Comparison of ENCODE assay signal across 2 cellular contexts in genomic region chr3:134369861-134370596, GRCh38.
TF ChIP-seq lines count a peak whose summit lies in the region.

No MANE protein-coding gene starts in this region.

TF ChIP-seq in HCT116, 20 proteins besides CTCF, POLR2A, EP300 and RAD21:
- TF ChIP-seq TCF7L2 (IDR thresholded peaks at IDR 0.05; ENCODE audit: borderline replicate concordance, extremely low read depth, insufficient read depth, insufficient read length) (no peak), YY1 (IDR thresholded peaks at IDR 0.05; ENCODE audit: extremely low read depth, insufficient replicate concordance, low read depth, low read length) (no peak), ATF3 (IDR thresholded peaks at IDR 0.05) (no peak), FOSL1 (IDR thresholded peaks at IDR 0.05; ENCODE audit: low read depth) (no peak), JUND (IDR thresholded peaks at IDR 0.05) (no peak), ELF1 (IDR thresholded peaks at IDR 0.05; ENCODE audit: borderline replicate concordance, low read depth) (no peak), EZH2phosphoT487 (IDR thresholded peaks at IDR 0.05; ENCODE audit: borderline replicate concordance) (no peak)
TF ChIP-seq in HCT116: peak in this region for 0.

TF ChIP-seq in liver, 16 proteins besides CTCF, POLR2A, EP300 and RAD21:
- TF ChIP-seq GABPA (IDR thresholded peaks at IDR 0.05 in 1 of 2, conservative IDR thresholded peaks at IDR 0.05 in 1 of 2) (no peak), REST (IDR thresholded peaks at IDR 0.05) (no peak), ZBTB33 (IDR thresholded peaks at IDR 0.05) (no peak), NR2F2 (IDR thresholded peaks at IDR 0.05) (peak; percentile 73)
